Comparison of ENCODE assay signal across 8 cellular contexts in the genomic region with DNA sequence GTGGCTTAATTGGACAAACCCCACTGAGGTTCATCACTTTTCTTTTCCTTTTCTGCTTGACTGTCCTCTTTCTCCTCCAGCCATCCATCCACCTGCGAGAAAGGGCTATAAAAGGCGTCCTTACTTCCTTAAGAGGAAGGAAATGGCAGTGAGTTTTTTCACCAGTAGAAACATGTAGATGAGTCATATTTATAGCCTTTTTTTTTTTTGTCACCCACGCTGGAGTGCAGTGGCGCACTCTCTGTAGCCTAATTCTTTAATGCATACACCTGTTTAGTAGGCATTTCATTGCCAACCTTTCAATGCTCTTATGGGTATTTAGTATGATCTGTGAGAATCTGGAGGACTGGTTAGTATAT. TPM values are rescaled to one million over a fixed set of nuclear protein-coding genes. Genes with fewer than 3 reads are reported as not detected.
A peak's percentile ranks its signal among the peaks of the same experiment; 100 is the strongest.
DNase-seq lines count a peak whose midpoint lies in the region; ATAC-seq and TF ChIP-seq lines count a peak whose summit lies in the region.

No MANE protein-coding gene starts in this region.

- no peaks in the 10 kb centered on the region for H3K9me3 ChIP-seq in CD8-positive, alpha-beta T cell (ENCODE audit: low read length)
- H3K9me3 ChIP-seq in OCI-LY1 (ENCODE audit: low read length) (no peaks in the 10 kb centered on the region), esophagus muscularis mucosa (no peaks in the 10 kb centered on the region), neural progenitor cell (ENCODE audit: low read depth) (no peaks in the 10 kb centered on the region)

- peaks cover 6% of the 10 kb centered on the region for H3K9me3 Mint-ChIP-seq in CD8-positive, alpha-beta T cell
- peaks cover 5% of the 10 kb centered on the region for H3K9me3 Mint-ChIP-seq in neural progenitor cell

- peak; percentile 80 for ATAC-seq in CD8-positive, alpha-beta T cell
- peak; percentile 74 for ATAC-seq in GM21786 (IDR thresholded peaks at IDR 0.05; ENCODE audit: unreplicated experiment)
- ATAC-seq in GM21367 (IDR thresholded peaks at IDR 0.05; ENCODE audit: unreplicated experiment) = no peak
- ATAC-seq in GM18873 (IDR thresholded peaks at IDR 0.05; ENCODE audit: low FRiP score, unreplicated experiment) = no peak

- no peaks in the 10 kb centered on the region for H4K20me1 ChIP-seq in OCI-LY1 (ENCODE audit: insufficient read depth, low read length)
- no peaks in the 10 kb centered on the region for H4K20me1 ChIP-seq in neural progenitor cell (ENCODE audit: low read depth)

- no peak for TF ChIP-seq CTCF in CD8-positive, alpha-beta T cell (IDR thresholded peaks at IDR 0.05)
- TF ChIP-seq CTCF in OCI-LY1 (IDR thresholded peaks at IDR 0.05; ENCODE audit: low read length) = no peak
- no peak for TF ChIP-seq CTCF in esophagus muscularis mucosa (IDR thresholded peaks at IDR 0.05)
- no peak for TF ChIP-seq CTCF in neural progenitor cell (IDR thresholded peaks at IDR 0.05)

- H3K4me2 ChIP-seq in OCI-LY1 (ENCODE audit: low read length) = peak overlapping the region; percentile 10; the same call in 1 of the 2 replicates
- H3K4me2 ChIP-seq in neural progenitor cell = no peak overlapping the region

- H3K9me2 ChIP-seq in OCI-LY1 (ENCODE audit: low read depth, low read length) = no peaks in the 10 kb centered on the region

- CTCF ChIA-PET in CD8-positive, alpha-beta T cell (lab: Charles Lee) = interaction anchor here (1.0 kb wide), 1 partner anchor 37 kb away, joined by 3 read pairs; no protein-coding TSS in a partner anchor

- peaks cover 59% of the 10 kb centered on the region for H3K4me1 Mint-ChIP-seq in CD8-positive, alpha-beta T cell (ENCODE audit: low read depth)
- H3K4me1 Mint-ChIP-seq in neural progenitor cell = no peaks in the 10 kb centered on the region

- H3K36me3 Mint-ChIP-seq in CD8-positive, alpha-beta T cell = no peaks in the 10 kb centered on the region
- no peaks in the 10 kb centered on the region for H3K36me3 Mint-ChIP-seq in neural progenitor cell

- H3F3A ChIP-seq in OCI-LY1 (ENCODE audit: insufficient read depth, low read length) (no peaks in the 10 kb centered on the region), neural progenitor cell (ENCODE audit: low read depth) (no peaks in the 10 kb centered on the region)

- H3K27me3 Mint-ChIP-seq in CD8-positive, alpha-beta T cell (ENCODE audit: low read depth) = no peaks in the 10 kb centered on the region
- no peaks in the 10 kb centered on the region for H3K27me3 Mint-ChIP-seq in neural progenitor cell (ENCODE audit: insufficient read depth, low read depth)

- H3K79me2 ChIP-seq in OCI-LY1 (ENCODE audit: insufficient read depth, low read length) (no peaks in the 10 kb centered on the region), neural progenitor cell (ENCODE audit: low read depth) (no peaks in the 10 kb centered on the region)

- peak in 1 of 7 experiments; percentile 23 for DNase-seq in CD8-positive, alpha-beta T cell
- peak; percentile 19 for DNase-seq in esophagus muscularis mucosa (ENCODE audit: extremely low spot score)
- DNase-seq in neural progenitor cell (ENCODE audit: low spot score) = no peak
- DNase-seq in AG20443 (ENCODE audit: low spot score) = no peak

- no peaks in the 10 kb centered on the region for H3K27me3 ChIP-seq in CD8-positive, alpha-beta T cell (ENCODE audit: insufficient read depth, low read length)
- H3K27me3 ChIP-seq in OCI-LY1 (ENCODE audit: insufficient read depth, low read length) (no peaks in the 10 kb centered on the region), esophagus muscularis mucosa (no peaks in the 10 kb centered on the region), neural progenitor cell (no peaks in the 10 kb centered on the region)

- H3K27ac ChIP-seq in CD8-positive, alpha-beta T cell (ENCODE audit: low read depth, low read length) = no peak overlapping the region
- H3K27ac ChIP-seq in OCI-LY1 (ENCODE audit: low read depth, low read length, poor library complexity, severe bottlenecking) = no peak overlapping the region
- H3K27ac ChIP-seq in esophagus muscularis mucosa (replicated peaks in 1 of 4) = peak overlapping the region; percentile 39 to 62 (median 58)
- H3K27ac ChIP-seq in neural progenitor cell = no peak overlapping the region

- POLR2A ChIA-PET in CD8-positive, alpha-beta T cell (lab: Charles Lee) = interaction anchor here (1.1 kb wide), 1 partner anchor 10 kb away, joined by 3 read pairs; no protein-coding TSS in a partner anchor

- peak overlapping the region; percentile 65 for H3K27ac Mint-ChIP-seq in CD8-positive, alpha-beta T cell
- H3K27ac Mint-ChIP-seq in neural progenitor cell = no peak overlapping the region

- peak overlapping the region; percentile 13 for H3K4me3 Mint-ChIP-seq in CD8-positive, alpha-beta T cell
- H3K4me3 Mint-ChIP-seq in neural progenitor cell = no peak overlapping the region

- H3K9ac ChIP-seq in OCI-LY1 (ENCODE audit: low read length) (no peak overlapping the region), neural progenitor cell (no peak overlapping the region)

- no peaks in the 10 kb centered on the region for H3K36me3 ChIP-seq in CD8-positive, alpha-beta T cell (ENCODE audit: insufficient read depth, low read length)
- H3K36me3 ChIP-seq in OCI-LY1 (ENCODE audit: insufficient read depth, low read length) = no peaks in the 10 kb centered on the region
- no peaks in the 10 kb centered on the region for H3K36me3 ChIP-seq in esophagus muscularis mucosa
- no peaks in the 10 kb centered on the region for H3K36me3 ChIP-seq in neural progenitor cell

- 48% methylated on average over 4 of the region's 4 CpGs for WGBS in esophagus muscularis mucosa

- TF ChIP-seq EP300 in esophagus muscularis mucosa (IDR thresholded peaks at IDR 0.05) = no peak

- H2AFZ ChIP-seq in OCI-LY1 (ENCODE audit: low read length) (no peak overlapping the region), neural progenitor cell (replicated peaks) (no peak overlapping the region)

- intact Hi-C loops in CD8-positive, alpha-beta T cell (cut with DNase I, micrococcal nuclease) = loop anchor here in 1 of 2 experiments (1.0 to 10.0 kb wide), 2 partner anchors 15 to 870 kb away; partner anchors contain the start of genes IFNGR1 and PERP
- intact Hi-C loops in esophagus muscularis mucosa (cut with DNase I) = no loop called here

- no peak for TF ChIP-seq POLR2A in esophagus muscularis mucosa (IDR thresholded peaks at IDR 0.05; ENCODE audit: low read depth)

- peaks cover 43% of the 10 kb centered on the region for H3K4me1 ChIP-seq in CD8-positive, alpha-beta T cell (ENCODE audit: insufficient read depth, low read length)
- H3K4me1 ChIP-seq in OCI-LY1 (ENCODE audit: insufficient read depth, low read length, severe bottlenecking) = peaks cover 19% of the 10 kb centered on the region
- H3K4me1 ChIP-seq in esophagus muscularis mucosa = peaks cover 26 to 32% (median 28%) of the 10 kb centered on the region in 4 donors
- H3K4me1 ChIP-seq in neural progenitor cell = no peaks in the 10 kb centered on the region

- H3K4me3 ChIP-seq in CD8-positive, alpha-beta T cell (ENCODE audit: low read depth, low read length) = no peak overlapping the region
- no peak overlapping the region for H3K4me3 ChIP-seq in OCI-LY1 (ENCODE audit: low read depth, low read length, poor library complexity, severe bottlenecking)
- H3K4me3 ChIP-seq in esophagus muscularis mucosa = no peak overlapping the region
- H3K4me3 ChIP-seq in neural progenitor cell = no peak overlapping the region

RNA-seq across cellular contexts. Expression of gene IFNGR1, which starts 15.3 kb away (rescaled TPM):
- total RNA-seq in CD8-positive, alpha-beta T cell = 100 to 1,000 TPM; 106 to 117 TPM
- total RNA-seq in esophagus muscularis mucosa = 10 to 100 TPM; 52.8 to 95.9 (median 62.9) TPM
- total RNA-seq in neural progenitor cell (ENCODE audit: low replicate concordance) = 22.7 and 34.0 TPM in 2 replicates

Comparison
In these comparisons a context has a peak if more than half of its experiments do, and no peak if none do; other contexts are left out.
1. ATAC-seq: peak in CD8-positive, alpha-beta T cell (single experiment) and GM21786 (single experiment); none in GM21367 (single experiment) and GM18873 (single experiment).
2. H3K27ac ChIP-seq: peak in esophagus muscularis mucosa (4 of 4); none in CD8-positive, alpha-beta T cell (single experiment), OCI-LY1 (single experiment) and neural progenitor cell (single experiment).